In the genomic region with DNA sequence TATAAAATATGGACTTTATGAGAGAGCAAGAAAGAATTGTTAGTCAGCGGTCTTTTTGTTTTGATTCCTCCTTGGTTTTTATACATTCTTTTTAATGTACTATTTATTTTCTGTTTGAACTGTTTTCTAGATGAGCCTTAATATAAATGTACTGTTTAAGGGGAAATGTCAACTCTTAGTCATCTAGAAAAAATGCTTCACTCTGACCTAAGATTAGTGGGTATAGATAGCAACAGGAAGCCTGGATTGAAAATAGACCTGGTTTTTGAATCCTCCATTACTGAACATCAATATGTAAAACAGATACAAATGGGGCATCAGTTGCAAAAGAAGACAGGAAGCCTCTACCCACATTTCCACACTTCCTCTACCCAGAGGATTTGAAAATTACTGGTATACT, we compare ENCODE assay signal across 17 cellular contexts.
DNase-seq lines count a peak whose midpoint lies in the region; ATAC-seq and TF ChIP-seq lines count a peak whose summit lies in the region.
"Had no signal": no experiment of that assay in that cellular context is flagged by ENCODE, and none has a peak within 500 bp of the region (broad histone marks: within the 10 kb centered on the region; RNA-seq: fewer than 3 reads in every experiment).

No MANE protein-coding gene starts in this region.

- no peak overlapping the region for H3K27ac ChIP-seq in RWPE1
- H3K27ac ChIP-seq: SK-N-MC, vagina had no signal

- POLR2A ChIA-PET in BJ (lab: Charles Lee) (no interaction called here), RWPE1 (lab: Yijun Ruan, JAX; ENCODE audit: low non-redundant PET) (no interaction called here)

- H3K4me3 ChIP-seq in BJ (ENCODE audit: low read depth, low read length): no peak overlapping the region
- H3K4me3 ChIP-seq: gastroesophageal sphincter, SK-N-MC, vagina had no signal

- H3K27ac Mint-ChIP-seq in mesothelial cell of epicardium: peak overlapping the region; percentile 76
- H3K27ac Mint-ChIP-seq: activated B cell treated with CpG ODN at 0.5 μM for 24 hours, B cell had no signal

- H3K4me3 Mint-ChIP-seq in mesothelial cell of epicardium: no peak overlapping the region
- H3K4me3 Mint-ChIP-seq: activated B cell treated with CpG ODN at 0.5 μM for 24 hours, B cell had no signal

- CTCF ChIA-PET in BJ (lab: Yijun Ruan, JAX) (interaction anchor here (0.6 kb wide), 1 partner anchor 47 kb away, joined by 4 read pairs; no protein-coding TSS in a partner anchor), RWPE1 (lab: Yijun Ruan, JAX) (no interaction called here)

- H3K27me3 ChIP-seq in BJ (ENCODE audit: control insufficient read depth, insufficient read depth, low read length): no peaks in the 10 kb centered on the region
- H3K27me3 ChIP-seq: gastroesophageal sphincter, vagina had no signal

- no peaks in the 10 kb centered on the region for H3K27me3 Mint-ChIP-seq in mesothelial cell of epicardium (ENCODE audit: low read depth)
- H3K27me3 Mint-ChIP-seq: activated B cell treated with CpG ODN at 0.5 μM for 24 hours, B cell had no signal

- peaks cover 19% of the 10 kb centered on the region for H3K4me1 Mint-ChIP-seq in mesothelial cell of epicardium
- H3K4me1 Mint-ChIP-seq: activated B cell treated with CpG ODN at 0.5 μM for 24 hours, B cell had no signal

- ATAC-seq in HG02852 (IDR thresholded peaks at IDR 0.05; ENCODE audit: unreplicated experiment): no peak
- no peak for ATAC-seq in HG03469 (IDR thresholded peaks at IDR 0.05; ENCODE audit: unreplicated experiment)
- ATAC-seq: gastroesophageal sphincter had no signal

- no peaks in the 10 kb centered on the region for H3K36me3 ChIP-seq in BJ (ENCODE audit: control insufficient read depth, insufficient read depth, low read length)
- H3K36me3 ChIP-seq: gastroesophageal sphincter, vagina had no signal

- H3K9me3 Mint-ChIP-seq in mesothelial cell of epicardium: peaks cover 11% of the 10 kb centered on the region

- peaks cover 37% of the 10 kb centered on the region for H3K36me3 Mint-ChIP-seq in mesothelial cell of epicardium

- in situ Hi-C loops in KBM-7 (cut with MboI; ENCODE audit: low pct_unique_long_range_greater_than_20kb, low sequenced_read_pairs): no loop called here

- TF ChIP-seq CTCF in BJ (IDR thresholded peaks at IDR 0.05; ENCODE audit: insufficient read depth, low read depth, low read length) (no peak), mesothelial cell of epicardium (IDR thresholded peaks at IDR 0.05; ENCODE audit: unreplicated experiment) (no peak), RWPE1 (conservative IDR thresholded peaks at IDR 0.05; ENCODE audit: low read depth) (no peak)

- DNase-seq in BJ (ENCODE audit: low read depth): peak; percentile 44
- peak; percentile 7 for DNase-seq in KBM-7
- peak; percentile 29 for DNase-seq in astrocyte of the hippocampus (ENCODE audit: low read depth, low spot score)
- no peak for DNase-seq in mesothelial cell of epicardium (ENCODE audit: low spot score in 2 of 2, unreplicated experiment in 2 of 2)
- DNase-seq in NCI-H524 treated with DMSO at 0.1 percent for 48 hours (lab: John Stamatoyannopoulos, UW): no peak
- no peak for DNase-seq in RWPE1 (ENCODE audit: low spot score)
- DNase-seq: activated B cell treated with CpG ODN at 0.5 μM for 24 hours; activated CD8-positive, alpha-beta memory T cell treated with anti-CD3 and anti-CD28 coated beads, Interleukin-2, amount 50 U/mL, for 48 hours; cortex of kidney; NCI-H774; stimulated activated naive CD4-positive, alpha-beta T cell treated with Interleukin-2 at 50 U/mL for 16 hours had no signal

Comparison
In these comparisons a context has a peak if more than half of its experiments do, and no peak if none do; other contexts are left out.
1. DNase-seq: peak in BJ (single experiment), KBM-7 (single experiment) and astrocyte of the hippocampus (single experiment); none in mesothelial cell of epicardium (0 of 2), NCI-H524 treated with DMSO at 0.1 percent for 48 hours (single experiment) and RWPE1 (single experiment).